10 cellular contexts compared by ENCODE assay signal in genomic region chr16:72291531-72291981, GRCh38.
DNase-seq lines count a peak whose midpoint lies in the region; ATAC-seq and TF ChIP-seq lines count a peak whose summit lies in the region.
"Had no signal": no experiment of that assay in that cellular context is flagged by ENCODE, and none has a peak within 500 bp of the region (broad histone marks: within the 10 kb centered on the region; RNA-seq: fewer than 3 reads in every experiment).

No MANE protein-coding gene starts in this region.

- intact Hi-C loops in tibial artery (cut with DNase I; ENCODE audit: low total_unique reads) = no loop called here

- H3K9me3 ChIP-seq in tibial artery (no peaks in the 10 kb centered on the region), tibial nerve (no peaks in the 10 kb centered on the region)

- TF ChIP-seq CTCF in astrocyte of the cerebellum (IDR thresholded peaks at IDR 0.05; ENCODE audit: low read depth, low read length, missing control alignments) (no peak), tibial artery (IDR thresholded peaks at IDR 0.05) (no peak), tibial nerve (IDR thresholded peaks at IDR 0.05) (no peak)

- no peaks in the 10 kb centered on the region for H3K36me3 ChIP-seq in tibial artery
- H3K36me3 ChIP-seq in tibial nerve = no peaks in the 10 kb centered on the region

- no peak for ATAC-seq in HG03095 (IDR thresholded peaks at IDR 0.05; ENCODE audit: unreplicated experiment)
- no peak for ATAC-seq in GM21526 (IDR thresholded peaks at IDR 0.05; ENCODE audit: low FRiP score, unreplicated experiment)
- ATAC-seq: activated naive CD8-positive, alpha-beta T cell treated with anti-CD3 and anti-CD28 coated beads, Interleukin-2, amount 50 U/mL, for 24 hours had no signal

- in situ Hi-C loops in astrocyte of the cerebellum (cut with HindIII; ENCODE audit: low sequenced_read_pairs) = no loop called here

- H3K4me3 ChIP-seq in astrocyte of the cerebellum (ENCODE audit: low read depth, low read length) (no peak overlapping the region), tibial artery (no peak overlapping the region), tibial nerve (no peak overlapping the region)

- H3K27me3 ChIP-seq in tibial artery (no peaks in the 10 kb centered on the region), tibial nerve (no peaks in the 10 kb centered on the region)

- TF ChIP-seq EP300 in tibial nerve (IDR thresholded peaks at IDR 0.05) = no peak

- H3K4me1 ChIP-seq in tibial artery (peaks cover 0 to 21% (median 5%) of the 10 kb centered on the region in 4 donors), tibial nerve (peaks cover 0 to 6% (median 3%) of the 10 kb centered on the region in 4 donors)

- no peak for TF ChIP-seq POLR2A in tibial nerve (IDR thresholded peaks at IDR 0.05)

- H3K27ac ChIP-seq in tibial artery (peak overlapping the region; percentile 75 to 80), tibial nerve (peak overlapping the region in 2 of 4 donors; percentile 75 to 83)

- DNase-seq in HS-27A (ENCODE audit: low read depth) (peak; percentile 93), astrocyte of the cerebellum (ENCODE audit: low read depth) (peak; percentile 87), iris pigment epithelial cell (ENCODE audit: low read depth) (peak; percentile 92), tibial artery (no peak), SIG-M5 treated with dmso at 0.1 percent for 504 hours (lab: John Stamatoyannopoulos, UW; ENCODE audit: unreplicated experiment) (no peak), tibial nerve (ENCODE audit: low spot score in 2 of 2) (no peak)
- DNase-seq: activated naive CD8-positive, alpha-beta T cell treated with anti-CD3 and anti-CD28 coated beads, Interleukin-2, amount 50 U/mL, for 24 hours; NCI-H1092 had no signal

Comparison
In these comparisons a context has a peak if more than half of its experiments do, and no peak if none do; other contexts are left out.
1. DNase-seq: peak in HS-27A (single experiment), astrocyte of the cerebellum (single experiment) and iris pigment epithelial cell (single experiment); none in tibial artery (0 of 2), SIG-M5 treated with dmso at 0.1 percent for 504 hours (single experiment) and tibial nerve (0 of 2).